ENCODE assay signal across 9 cellular contexts in the genomic region with DNA sequence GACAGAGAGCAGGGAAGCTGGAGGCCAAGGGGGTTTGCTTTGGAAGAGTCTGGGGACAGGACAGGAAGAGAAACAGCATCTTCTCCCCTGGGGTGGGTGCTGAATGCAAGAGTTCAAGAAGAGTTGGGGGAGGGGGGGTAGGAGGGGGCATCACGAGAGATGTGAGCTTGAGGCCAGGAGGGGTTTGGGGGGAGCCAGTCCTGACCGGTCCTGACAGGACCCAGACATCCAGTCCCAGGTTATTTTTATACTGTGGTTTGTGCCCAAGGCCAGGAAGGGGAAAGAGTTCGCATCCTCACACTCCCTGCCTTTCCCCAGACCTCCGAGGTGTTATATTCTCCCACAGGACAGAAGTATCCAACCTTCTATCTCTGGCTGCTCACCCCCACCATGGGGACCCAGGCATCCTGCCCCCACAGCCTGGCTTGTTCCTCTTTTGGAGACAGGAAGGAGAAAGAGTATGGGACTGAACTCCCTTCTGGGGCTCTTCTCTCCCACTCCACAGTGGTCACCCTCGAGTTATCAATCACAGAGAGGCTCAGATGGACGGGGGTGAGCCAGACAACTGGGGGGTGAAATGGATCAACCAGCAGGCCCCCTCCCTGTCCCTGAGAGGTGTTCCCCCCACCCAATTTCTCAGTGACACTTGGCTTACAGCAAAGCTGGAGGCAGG. TPM values are rescaled to one million over a fixed set of nuclear protein-coding genes. Genes with fewer than 3 reads are reported as not detected.
DNase-seq lines count a peak whose midpoint lies in the region; ATAC-seq lines count a peak whose summit lies in the region.
"Had no signal": no experiment of that assay in that cellular context is flagged by ENCODE, and none has a peak within 500 bp of the region (broad histone marks: within the 10 kb centered on the region; RNA-seq: fewer than 3 reads in every experiment).

No MANE protein-coding gene starts in this region.

- intact Hi-C loops in naive thymus-derived CD4-positive, alpha-beta T cell (cut with micrococcal nuclease): loop anchor here (5.0 kb wide), 2 partner anchors 216 to 376 kb away; a partner anchor contains a TSS

- ATAC-seq in central memory CD8-positive, alpha-beta T cell (replicated peaks; ENCODE audit: extremely low read depth, poor library complexity, severe bottlenecking): no peak
- ATAC-seq in naive thymus-derived CD4-positive, alpha-beta T cell: no peak
- ATAC-seq in GM18519 (IDR thresholded peaks at IDR 0.05; ENCODE audit: low FRiP score, unreplicated experiment): no peak
- ATAC-seq: left colon had no signal

- peak overlapping the region; percentile 87 for H3K27ac ChIP-seq in KOPT-K1 (ENCODE audit: low read depth, low read length, poor library complexity, severe bottlenecking)
- peak overlapping the region; percentile 87 for H3K27ac ChIP-seq in naive thymus-derived CD4-positive, alpha-beta T cell (ENCODE audit: low read depth, low read length)

- POLR2A ChIA-PET in naive thymus-derived CD4-positive, alpha-beta T cell (lab: Charles Lee): interaction anchor here (0.7 to 3.8 kb wide), 9 partner anchors 16 to 129 kb away, joined by 3 to 25 read pairs (median 5); a partner anchor contains a TSS

- H3K4me3 ChIP-seq in naive thymus-derived CD4-positive, alpha-beta T cell (ENCODE audit: low read length): peak overlapping the region; percentile 97

- peaks cover 59% of the 10 kb centered on the region for H3K36me3 Mint-ChIP-seq in central memory CD8-positive, alpha-beta T cell (ENCODE audit: insufficient read depth)
- peaks cover 5 to 24% (median 8%) of the 10 kb centered on the region in 5 donors for H3K36me3 Mint-ChIP-seq in naive thymus-derived CD4-positive, alpha-beta T cell

- DNase-seq in AML-193 (lab: John Stamatoyannopoulos, UW) (peak; percentile 7 to 23), cerebellar cortex (ENCODE audit: low spot score) (no peak), NCI-H2227 (lab: John Stamatoyannopoulos, UW; ENCODE audit: unreplicated experiment) (no peak)
- no peak for DNase-seq in central memory CD8-positive, alpha-beta T cell (ENCODE audit: low spot score in 2 of 2)
- DNase-seq in naive thymus-derived CD4-positive, alpha-beta T cell: no peak
- DNase-seq in effector CD8-positive, alpha-beta T cell (lab: John Stamatoyannopoulos, UW): no peak
- DNase-seq: left colon had no signal

- no peaks in the 10 kb centered on the region for H3K9me3 Mint-ChIP-seq in central memory CD8-positive, alpha-beta T cell
- peaks cover 0 to 4% (median 0%) of the 10 kb centered on the region in 11 donors for H3K9me3 Mint-ChIP-seq in naive thymus-derived CD4-positive, alpha-beta T cell

- no peaks in the 10 kb centered on the region for H3K9me3 ChIP-seq in KOPT-K1 (ENCODE audit: insufficient read depth, low read length, poor library complexity, severe bottlenecking)
- no peaks in the 10 kb centered on the region for H3K9me3 ChIP-seq in naive thymus-derived CD4-positive, alpha-beta T cell (ENCODE audit: control insufficient read depth in 2 of 3, low read length in 3 of 3)

- peak overlapping the region; percentile 92 for H3K27ac Mint-ChIP-seq in central memory CD8-positive, alpha-beta T cell (ENCODE audit: low read depth)
- peak overlapping the region; percentile 84 to 95 (median 92) for H3K27ac Mint-ChIP-seq in naive thymus-derived CD4-positive, alpha-beta T cell

- H3K36me3 ChIP-seq in KOPT-K1 (ENCODE audit: insufficient read depth, low read length): peaks cover 60% of the 10 kb centered on the region
- peaks cover 5 to 65% (median 18%) of the 10 kb centered on the region in 3 experiments for H3K36me3 ChIP-seq in naive thymus-derived CD4-positive, alpha-beta T cell (ENCODE audit: control insufficient read depth in 2 of 3, insufficient read depth in 3 of 3, low read length in 3 of 3)

- no peaks in the 10 kb centered on the region for H3K27me3 Mint-ChIP-seq in central memory CD8-positive, alpha-beta T cell
- H3K27me3 Mint-ChIP-seq in naive thymus-derived CD4-positive, alpha-beta T cell: no peaks in the 10 kb centered on the region

- CTCF ChIA-PET in naive thymus-derived CD4-positive, alpha-beta T cell (lab: Charles Lee): interaction anchor here (0.6 to 5.9 kb wide), 5 partner anchors 21 to 111 kb away, joined by 3 to 35 read pairs (median 5); no protein-coding TSS in a partner anchor

- peaks cover 61% of the 10 kb centered on the region for H3K4me1 Mint-ChIP-seq in central memory CD8-positive, alpha-beta T cell
- peaks cover 37 to 65% (median 45%) of the 10 kb centered on the region in 7 donors for H3K4me1 Mint-ChIP-seq in naive thymus-derived CD4-positive, alpha-beta T cell

- H3K27me3 ChIP-seq in naive thymus-derived CD4-positive, alpha-beta T cell (ENCODE audit: control insufficient read depth in 2 of 2, insufficient read depth in 2 of 2, low read length in 2 of 2): no peaks in the 10 kb centered on the region

- H3K4me1 ChIP-seq in naive thymus-derived CD4-positive, alpha-beta T cell (ENCODE audit: control insufficient read depth in 2 of 2, insufficient read depth in 2 of 2, low read length in 2 of 2): peaks cover 43 to 51% of the 10 kb centered on the region in 2 donors

- peak overlapping the region; percentile 85 for H3K4me3 Mint-ChIP-seq in central memory CD8-positive, alpha-beta T cell
- peak overlapping the region; percentile 89 to 100 (median 94) for H3K4me3 Mint-ChIP-seq in naive thymus-derived CD4-positive, alpha-beta T cell

RNA-seq across cellular contexts. Expression of a gene that starts 2.8 kb away (rescaled TPM):
- 100 to 1,000 TPM in 4 of 5 experiments, 10 to 100 TPM in 1; 75.6 to 124 (median 115) TPM for total RNA-seq in naive thymus-derived CD4-positive, alpha-beta T cell
- polyA plus RNA-seq in naive thymus-derived CD4-positive, alpha-beta T cell: 10 to 100 TPM; 23.7 to 30.1 TPM

RNA-seq across cellular contexts. Expression of a gene that starts 7.5 kb away (rescaled TPM):
- total RNA-seq in naive thymus-derived CD4-positive, alpha-beta T cell: under 1 TPM; 0.11 to 0.64 (median 0.44) TPM
- not detected for polyA plus RNA-seq in naive thymus-derived CD4-positive, alpha-beta T cell

RNA-seq across cellular contexts. Expression of a gene that starts 12.2 kb away (rescaled TPM):
- total RNA-seq in naive thymus-derived CD4-positive, alpha-beta T cell: 1 to 10 TPM; 1.6 to 7.8 (median 2.2) TPM
- polyA plus RNA-seq in naive thymus-derived CD4-positive, alpha-beta T cell: under 1 TPM in 1 of 2 donors, not detected in 1; 0.85 TPM

RNA-seq across cellular contexts. Expression of a gene that starts 39.9 kb away (rescaled TPM):
- 10 to 100 TPM; 33.5 to 80.0 (median 65.7) TPM for total RNA-seq in naive thymus-derived CD4-positive, alpha-beta T cell
- 10 to 100 TPM; 25.1 to 52.7 TPM for polyA plus RNA-seq in naive thymus-derived CD4-positive, alpha-beta T cell

RNA-seq across cellular contexts. Expression of a gene that starts 46.6 kb away (rescaled TPM):
- total RNA-seq in naive thymus-derived CD4-positive, alpha-beta T cell: 10 to 100 TPM; 47.9 to 68.2 (median 65.1) TPM
- polyA plus RNA-seq in naive thymus-derived CD4-positive, alpha-beta T cell: 10 to 100 TPM; 12.2 to 20.5 TPM

Comparison
In these comparisons a context has a peak if more than half of its experiments do, and no peak if none do; other contexts are left out.
1. DNase-seq: peak in AML-193 (2 of 2); none in central memory CD8-positive, alpha-beta T cell (0 of 2), naive thymus-derived CD4-positive, alpha-beta T cell (0 of 9), effector CD8-positive, alpha-beta T cell (single experiment), cerebellar cortex (single experiment) and NCI-H2227 (single experiment).